Comparison of ENCODE assay signal across 8 cellular contexts in the genomic region with DNA sequence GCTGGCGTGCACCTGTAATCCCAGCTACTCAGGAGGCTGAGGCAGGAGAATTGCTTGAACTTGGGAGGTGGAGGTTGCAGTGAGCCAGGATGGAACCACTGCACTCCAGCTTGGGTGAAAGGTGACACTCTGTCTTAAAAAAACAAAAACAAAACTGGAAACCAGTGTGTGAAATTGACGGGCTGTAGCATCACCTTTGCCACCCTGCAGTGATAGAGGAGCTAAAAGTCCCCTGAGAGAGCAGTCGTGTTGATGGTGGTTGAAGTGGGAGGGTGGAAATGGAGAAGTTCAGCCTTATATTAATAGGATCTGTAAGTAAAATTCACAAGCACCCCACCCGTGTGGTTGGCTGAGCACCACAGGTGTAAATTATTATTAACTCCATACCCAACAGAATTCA. TPM values are rescaled to one million over a fixed set of nuclear protein-coding genes. Genes with fewer than 3 reads are reported as not detected.
DNase-seq lines count a peak whose midpoint lies in the region; ATAC-seq, FAIRE-seq and TF ChIP-seq lines count a peak whose summit lies in the region.
"Not testable (repeated sequence)": the region's sequence is repeated elsewhere in the genome, so short reads cannot be mapped to it uniquely, and the experiment has no call there.

No MANE protein-coding gene starts in this region.

- peaks cover 19% of the 10 kb centered on the region for H3K4me1 Mint-ChIP-seq in CD8-positive, alpha-beta T cell (ENCODE audit: low read depth)
- H3K4me1 Mint-ChIP-seq in activated B cell treated with CpG ODN at 0.5 μM for 24 hours (peaks cover 91% of the 10 kb centered on the region), memory B cell (peaks cover 27% of the 10 kb centered on the region)
- peaks cover 65% of the 10 kb centered on the region for H3K4me1 Mint-ChIP-seq in stimulated activated memory B cell treated with anti-CD40 and anti-IgM and Interleukin-4, amounts not matched to agents 10 μg/mL and 1 μg/mL and 100 μg/mL, for 72 hours

- H3K4me3 ChIP-seq in CD8-positive, alpha-beta T cell (ENCODE audit: low read depth, low read length): not testable (repeated sequence)

- peak; percentile 87 for FAIRE-seq in GM18507 (lab: Jason Lieb, UNC)

- not testable (repeated sequence) for DNase-seq in CD8-positive, alpha-beta T cell; GM18507 (ENCODE audit: extremely low spot score, insufficient read length, low read depth); activated B cell treated with CpG ODN at 0.5 μM for 24 hours
- peak in 1 of 2 donors; percentile 58 for DNase-seq in memory B cell (ENCODE audit: low spot score in 2 of 2)

- not testable (repeated sequence) for H3K27me3 Mint-ChIP-seq in CD8-positive, alpha-beta T cell (ENCODE audit: low read depth); activated B cell treated with CpG ODN at 0.5 μM for 24 hours; memory B cell; stimulated activated memory B cell treated with anti-CD40 and anti-IgM and Interleukin-4, amounts not matched to agents 10 μg/mL and 1 μg/mL and 100 μg/mL, for 72 hours

- TF ChIP-seq CTCF in CD8-positive, alpha-beta T cell (IDR thresholded peaks at IDR 0.05); activated B cell treated with CpG ODN at 0.5 μM for 24 hours (IDR thresholded peaks at IDR 0.05): not testable (repeated sequence)

- not testable (repeated sequence) for H3K4me3 Mint-ChIP-seq in CD8-positive, alpha-beta T cell
- peak overlapping the region; percentile 71 for H3K4me3 Mint-ChIP-seq in activated B cell treated with CpG ODN at 0.5 μM for 24 hours
- peak overlapping the region; percentile 48 for H3K4me3 Mint-ChIP-seq in memory B cell
- H3K4me3 Mint-ChIP-seq in stimulated activated memory B cell treated with anti-CD40 and anti-IgM and Interleukin-4, amounts not matched to agents 10 μg/mL and 1 μg/mL and 100 μg/mL, for 72 hours: peak overlapping the region; percentile 54

- not testable (repeated sequence) for H3K36me3 ChIP-seq in CD8-positive, alpha-beta T cell (ENCODE audit: insufficient read depth, low read length)

- CTCF ChIA-PET in CD8-positive, alpha-beta T cell (lab: Charles Lee): interaction anchor here (1.3 kb wide), 1 partner anchor 24 kb away, joined by 3 read pairs; no protein-coding TSS in a partner anchor
- CTCF ChIA-PET in activated B cell treated with CpG ODN at 0.5 μM for 24 hours (lab: Charles Lee): interaction anchor here (0.6 to 1.4 kb wide), 5 partner anchors 9 to 232 kb away, joined by 3 to 4 read pairs (median 3); partner anchors contain the start of gene WIPI1

- not testable (repeated sequence) for H3K27me3 ChIP-seq in CD8-positive, alpha-beta T cell (ENCODE audit: insufficient read depth, low read length)

- POLR2A ChIA-PET in CD8-positive, alpha-beta T cell (lab: Charles Lee): interaction anchor here (1.2 to 1.4 kb wide), 2 partner anchors 22 to 67 kb away, joined by 3 to 6 read pairs; partner anchors contain the start of genes AMZ2 and ARSG
- POLR2A ChIA-PET in activated B cell treated with CpG ODN at 0.5 μM for 24 hours (lab: Charles Lee): interaction anchor here (0.9 to 2.6 kb wide), 10 partner anchors 8 to 66 kb away, joined by 4 to 27 read pairs (median 9); partner anchors contain the start of genes AMZ2, ARSG and SLC16A6

- H3K27ac ChIP-seq in CD8-positive, alpha-beta T cell (ENCODE audit: low read depth, low read length): not testable (repeated sequence)

- peak; percentile 64 for ATAC-seq in CD8-positive, alpha-beta T cell
- peak; percentile 62 for ATAC-seq in GM19025 (IDR thresholded peaks at IDR 0.05; ENCODE audit: low read depth, unreplicated experiment)
- ATAC-seq in GM21786 (IDR thresholded peaks at IDR 0.05; ENCODE audit: unreplicated experiment): peak; percentile 75
- peak; percentile 59 for ATAC-seq in HG03469 (IDR thresholded peaks at IDR 0.05; ENCODE audit: unreplicated experiment)
- peak; percentile 92 for ATAC-seq in activated B cell treated with CpG ODN at 0.5 μM for 24 hours (ENCODE audit: low read depth)
- peak; percentile 99 for ATAC-seq in memory B cell (ENCODE audit: low read depth)
- ATAC-seq in stimulated activated memory B cell treated with anti-CD40 and anti-IgM and Interleukin-4, amounts not matched to agents 10 μg/mL and 1 μg/mL and 100 μg/mL, for 72 hours: peak; percentile 92

- not testable (repeated sequence) for H3K9me3 ChIP-seq in CD8-positive, alpha-beta T cell (ENCODE audit: low read length)

- peak overlapping the region; percentile 37 for H3K27ac Mint-ChIP-seq in CD8-positive, alpha-beta T cell
- H3K27ac Mint-ChIP-seq in activated B cell treated with CpG ODN at 0.5 μM for 24 hours (peak overlapping the region; percentile 79), memory B cell (peak overlapping the region; percentile 93)
- peak overlapping the region; percentile 74 for H3K27ac Mint-ChIP-seq in stimulated activated memory B cell treated with anti-CD40 and anti-IgM and Interleukin-4, amounts not matched to agents 10 μg/mL and 1 μg/mL and 100 μg/mL, for 72 hours

- H3K9me3 Mint-ChIP-seq in CD8-positive, alpha-beta T cell; activated B cell treated with CpG ODN at 0.5 μM for 24 hours; memory B cell; stimulated activated memory B cell treated with anti-CD40 and anti-IgM and Interleukin-4, amounts not matched to agents 10 μg/mL and 1 μg/mL and 100 μg/mL, for 72 hours: not testable (repeated sequence)

- intact Hi-C loops in CD8-positive, alpha-beta T cell (cut with DNase I, micrococcal nuclease): not testable (repeated sequence)
- intact Hi-C loops in activated B cell treated with CpG ODN at 0.5 μM for 24 hours (cut with micrococcal nuclease): loop anchor here (1.0 kb wide), 3 partner anchors 12 to 22 kb away; no protein-coding TSS in a partner anchor

- peaks cover 35% of the 10 kb centered on the region for H3K36me3 Mint-ChIP-seq in CD8-positive, alpha-beta T cell
- peaks cover 45% of the 10 kb centered on the region for H3K36me3 Mint-ChIP-seq in activated B cell treated with CpG ODN at 0.5 μM for 24 hours (ENCODE audit: low read depth)
- H3K36me3 Mint-ChIP-seq in memory B cell: peaks cover 15% of the 10 kb centered on the region
- H3K36me3 Mint-ChIP-seq in stimulated activated memory B cell treated with anti-CD40 and anti-IgM and Interleukin-4, amounts not matched to agents 10 μg/mL and 1 μg/mL and 100 μg/mL, for 72 hours: peaks cover 42% of the 10 kb centered on the region

- not testable (repeated sequence) for H3K4me1 ChIP-seq in CD8-positive, alpha-beta T cell (ENCODE audit: insufficient read depth, low read length)

RNA-seq across cellular contexts. Expression of gene AMZ2, which starts 22.8 kb away (rescaled TPM):
- total RNA-seq in CD8-positive, alpha-beta T cell: 10 to 100 TPM; 61.0 to 71.1 TPM
- 42.1 and 55.4 TPM in 2 replicates for total RNA-seq in activated B cell treated with CpG ODN at 0.5 μM for 24 hours

Comparison
In these comparisons a context has a peak if more than half of its experiments do, and no peak if none do; other contexts are left out.
1. H3K27ac Mint-ChIP-seq: peak in every context shown above with its lines; median percentile 93 in memory B cell; 79 in activated B cell treated with CpG ODN at 0.5 μM for 24 hours; 74 in stimulated activated memory B cell treated with anti-CD40 and anti-IgM and Interleukin-4, amounts not matched to agents 10 μg/mL and 1 μg/mL and 100 μg/mL, for 72 hours; 37 in CD8-positive, alpha-beta T cell.